ENCODE assay signal across 1 cellular context in the genomic region with DNA sequence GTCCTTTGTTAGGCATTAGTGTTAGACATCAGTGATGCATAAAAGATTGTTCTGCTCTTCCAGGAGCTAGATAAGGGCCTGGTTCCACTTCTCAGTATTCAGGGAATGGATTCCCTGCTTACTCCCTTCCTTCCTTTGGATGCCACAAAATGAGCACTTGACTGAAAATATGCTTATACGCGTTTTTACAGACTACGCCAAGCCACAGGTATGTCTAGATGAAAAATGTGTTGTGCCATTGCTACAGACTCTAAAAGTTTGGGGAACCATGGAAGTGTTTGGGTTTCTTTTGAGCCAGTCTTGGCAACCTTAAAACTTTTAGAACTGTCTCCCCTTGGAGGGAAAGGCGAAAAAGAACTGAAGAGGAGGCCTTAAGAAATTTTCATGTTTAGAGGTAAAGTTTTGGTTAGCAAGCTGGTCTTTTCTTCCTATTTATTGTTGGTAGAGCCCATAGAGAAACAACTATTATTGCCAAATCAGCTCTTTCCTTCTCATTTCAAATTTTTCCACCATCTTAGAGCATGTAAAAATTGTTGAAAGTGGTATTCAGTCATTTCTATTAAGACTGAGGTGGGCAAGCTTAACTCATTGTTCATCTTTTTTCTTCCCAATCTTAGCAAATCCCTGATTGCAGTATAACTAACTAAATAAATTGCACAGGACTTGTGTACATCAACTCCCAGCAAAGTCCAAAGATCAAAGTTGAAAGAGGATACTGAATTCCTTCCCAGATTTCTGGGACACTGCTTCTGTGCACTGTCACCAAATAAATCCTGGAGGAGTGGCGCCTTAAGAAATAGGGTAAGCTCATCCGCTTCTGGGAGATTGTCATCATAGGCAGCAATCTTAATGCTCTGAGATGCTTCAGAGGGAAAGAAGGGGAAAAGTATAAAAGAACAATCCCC.
TF ChIP-seq lines count a peak whose summit lies in the region.

No MANE protein-coding gene starts in this region.

TF ChIP-seq in liver, 16 proteins besides CTCF, POLR2A, EP300 and RAD21 (continued from another document):
- TF ChIP-seq JUND (IDR thresholded peaks at IDR 0.05) (peak; percentile 40 to 49), HNF4A (conservative IDR thresholded peaks at IDR 0.05) (peak; percentile 92 to 95), SP1 (IDR thresholded peaks at IDR 0.05) (peak; percentile 53), FOXA1 (IDR thresholded peaks at IDR 0.05) (no peak), YY1 (IDR thresholded peaks at IDR 0.05) (peak; percentile 19)
- TF ChIP-seq, protein P1, sequence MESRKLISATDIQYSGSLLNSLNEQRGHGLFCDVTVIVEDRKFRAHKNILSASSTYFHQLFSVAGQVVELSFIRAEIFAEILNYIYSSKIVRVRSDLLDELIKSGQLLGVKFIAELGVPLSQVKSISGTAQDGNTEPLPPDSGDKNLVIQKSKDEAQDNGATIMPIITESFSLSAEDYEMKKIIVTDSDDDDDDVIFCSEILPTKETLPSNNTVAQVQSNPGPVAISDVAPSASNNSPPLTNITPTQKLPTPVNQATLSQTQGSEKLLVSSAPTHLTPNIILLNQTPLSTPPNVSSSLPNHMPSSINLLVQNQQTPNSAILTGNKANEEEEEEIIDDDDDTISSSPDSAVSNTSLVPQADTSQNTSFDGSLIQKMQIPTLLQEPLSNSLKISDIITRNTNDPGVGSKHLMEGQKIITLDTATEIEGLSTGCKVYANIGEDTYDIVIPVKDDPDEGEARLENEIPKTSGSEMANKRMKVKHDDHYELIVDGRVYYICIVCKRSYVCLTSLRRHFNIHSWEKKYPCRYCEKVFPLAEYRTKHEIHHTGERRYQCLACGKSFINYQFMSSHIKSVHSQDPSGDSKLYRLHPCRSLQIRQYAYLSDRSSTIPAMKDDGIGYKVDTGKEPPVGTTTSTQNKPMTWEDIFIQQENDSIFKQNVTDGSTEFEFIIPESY (IDR thresholded peaks at IDR 0.05), result no peak
- TF ChIP-seq, protein P2, sequence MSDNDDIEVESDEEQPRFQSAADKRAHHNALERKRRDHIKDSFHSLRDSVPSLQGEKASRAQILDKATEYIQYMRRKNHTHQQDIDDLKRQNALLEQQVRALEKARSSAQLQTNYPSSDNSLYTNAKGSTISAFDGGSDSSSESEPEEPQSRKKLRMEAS (IDR thresholded peaks at IDR 0.05), result peak; percentile 63
